8 cellular contexts compared by ENCODE assay signal in the genomic region with DNA sequence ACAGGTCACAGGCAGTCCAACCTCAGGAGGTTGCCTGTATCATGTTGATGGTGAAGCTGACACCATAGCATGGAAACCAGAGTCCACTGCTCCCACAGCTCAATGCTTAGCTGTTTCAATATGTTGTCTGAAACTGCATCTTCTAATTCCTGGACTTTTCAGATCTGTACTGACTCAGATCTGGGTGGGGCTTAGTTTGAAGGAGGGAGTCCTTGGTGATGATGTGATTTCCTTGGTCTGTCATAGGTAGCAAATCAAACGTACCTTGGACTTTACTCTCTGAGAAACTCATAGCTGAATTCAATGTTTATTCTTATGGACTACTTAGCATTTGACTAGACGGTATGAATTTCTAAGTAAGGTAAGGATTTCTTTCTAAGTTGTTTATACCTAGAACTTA. TPM values are rescaled to one million over a fixed set of nuclear protein-coding genes. Genes with fewer than 3 reads are reported as not detected.
DNase-seq lines count a peak whose midpoint lies in the region; ATAC-seq and TF ChIP-seq lines count a peak whose summit lies in the region.
"Had no signal": no experiment of that assay in that cellular context is flagged by ENCODE, and none has a peak within 500 bp of the region (broad histone marks: within the 10 kb centered on the region; RNA-seq: fewer than 3 reads in every experiment).

A gene with protein sequence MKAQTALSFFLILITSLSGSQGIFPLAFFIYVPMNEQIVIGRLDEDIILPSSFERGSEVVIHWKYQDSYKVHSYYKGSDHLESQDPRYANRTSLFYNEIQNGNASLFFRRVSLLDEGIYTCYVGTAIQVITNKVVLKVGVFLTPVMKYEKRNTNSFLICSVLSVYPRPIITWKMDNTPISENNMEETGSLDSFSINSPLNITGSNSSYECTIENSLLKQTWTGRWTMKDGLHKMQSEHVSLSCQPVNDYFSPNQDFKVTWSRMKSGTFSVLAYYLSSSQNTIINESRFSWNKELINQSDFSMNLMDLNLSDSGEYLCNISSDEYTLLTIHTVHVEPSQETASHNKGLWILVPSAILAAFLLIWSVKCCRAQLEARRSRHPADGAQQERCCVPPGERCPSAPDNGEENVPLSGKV (plus strand): TSS at position 310 of the 400 bp plus-strand sequence. CDS start 55,266 bp downstream, outside the sequence.

- H3K27ac Mint-ChIP-seq in activated CD8-positive, alpha-beta T cell treated with anti-CD3 and anti-CD28 coated beads for 36 hours, result peak within 1 kb of the TSS; percentile 9
- H3K27ac Mint-ChIP-seq in nephron, result peak within 1 kb of the TSS in 2 of 3 experiments; percentile 48 to 90

- POLR2A ChIA-PET in activated CD8-positive, alpha-beta T cell treated with anti-CD3 and anti-CD28 coated beads for 36 hours (lab: Charles Lee), result interaction anchor here (1.1 to 1.8 kb wide), 2 partner anchors 92 to 206 kb away, joined by 3 to 4 read pairs; no protein-coding TSS in a partner anchor

- peaks cover 72% of the 10 kb centered on the region for H3K4me1 Mint-ChIP-seq in activated CD8-positive, alpha-beta T cell treated with anti-CD3 and anti-CD28 coated beads for 36 hours (ENCODE audit: low read depth)
- no peaks in the 10 kb centered on the region for H3K4me1 Mint-ChIP-seq in nephron

- H3K9me3 Mint-ChIP-seq in activated CD8-positive, alpha-beta T cell treated with anti-CD3 and anti-CD28 coated beads for 36 hours, result peaks cover 6% of the 10 kb centered on the region
- peaks cover 6% of the 10 kb centered on the region for H3K9me3 Mint-ChIP-seq in nephron

- intact Hi-C loops in activated CD8-positive, alpha-beta T cell treated with anti-CD3 and anti-CD28 coated beads for 36 hours (cut with micrococcal nuclease), result loop anchor here (10.0 kb wide), 1 partner anchor 171 kb away; no protein-coding TSS in a partner anchor

- peaks cover 5% of the 10 kb centered on the region for H3K36me3 Mint-ChIP-seq in activated CD8-positive, alpha-beta T cell treated with anti-CD3 and anti-CD28 coated beads for 36 hours (ENCODE audit: low read depth)
- no peaks in the 10 kb centered on the region for H3K36me3 Mint-ChIP-seq in nephron (ENCODE audit: low read depth)

- no peaks in the 10 kb centered on the region for H3K27me3 Mint-ChIP-seq in activated CD8-positive, alpha-beta T cell treated with anti-CD3 and anti-CD28 coated beads for 36 hours
- H3K27me3 Mint-ChIP-seq in nephron (ENCODE audit: low read depth), result no peaks in the 10 kb centered on the region

- H3K4me3 Mint-ChIP-seq in activated CD8-positive, alpha-beta T cell treated with anti-CD3 and anti-CD28 coated beads for 36 hours, result no peak within 1 kb of the TSS
- peak within 1 kb of the TSS in 2 of 3 experiments; percentile 52 to 60 for H3K4me3 Mint-ChIP-seq in nephron

- CTCF ChIA-PET in activated CD8-positive, alpha-beta T cell treated with anti-CD3 and anti-CD28 coated beads for 36 hours (lab: Charles Lee), result interaction anchor here (1.6 kb wide), 1 partner anchor 42 kb away, joined by 3 read pairs; no protein-coding TSS in a partner anchor

- peak; percentile 61 for DNase-seq in activated CD8-positive, alpha-beta T cell treated with anti-CD3 and anti-CD28 coated beads for 36 hours
- DNase-seq in ureter (ENCODE audit: low spot score), result no peak
- no peak for DNase-seq in stimulated activated naive CD4-positive, alpha-beta T cell treated with Interleukin-2 at 50 U/mL for 16 hours (lab: John Stamatoyannopoulos, UW)

- peak; percentile 40 for ATAC-seq in GM18867 (IDR thresholded peaks at IDR 0.05; ENCODE audit: unreplicated experiment)
- peak; percentile 29 for ATAC-seq in HG02678 (IDR thresholded peaks at IDR 0.05; ENCODE audit: unreplicated experiment)
- peak; percentile 78 for ATAC-seq in activated CD8-positive, alpha-beta T cell treated with anti-CD3 and anti-CD28 coated beads for 36 hours
- ATAC-seq in HG03196 (IDR thresholded peaks at IDR 0.05; ENCODE audit: unreplicated experiment), result no peak

- no peak for TF ChIP-seq CTCF in activated CD8-positive, alpha-beta T cell treated with anti-CD3 and anti-CD28 coated beads for 36 hours (IDR thresholded peaks at IDR 0.05)
- no peak for TF ChIP-seq CTCF in nephron (IDR thresholded peaks at IDR 0.05; ENCODE audit: unreplicated experiment in 3 of 3)

RNA-seq across cellular contexts. Expression of the gene that starts here (rescaled TPM):
- total RNA-seq in activated CD8-positive, alpha-beta T cell treated with anti-CD3 and anti-CD28 coated beads for 36 hours, result 1 to 10 TPM; 1.7 to 2.2 TPM
- not detected for total RNA-seq in ureter
- total RNA-seq: pulmonary artery endothelial cell had no signal
